Comparison of ENCODE assay signal across 9 cellular contexts in genomic region chr10:17348111-17349008, GRCh38.
A peak's percentile ranks its signal among the peaks of the same experiment; 100 is the strongest.
DNase-seq lines count a peak whose midpoint lies in the region; ATAC-seq and TF ChIP-seq lines count a peak whose summit lies in the region.
"Had no signal": no experiment of that assay in that cellular context is flagged by ENCODE, and none has a peak within 500 bp of the region (broad histone marks: within the 10 kb centered on the region; RNA-seq: fewer than 3 reads in every experiment).

No MANE protein-coding gene starts in this region.

- ATAC-seq in thoracic aorta (ENCODE audit: insufficient number of reproducible peaks, low FRiP score, low read depth) (peak; percentile 43), GM18505 (IDR thresholded peaks at IDR 0.05; ENCODE audit: unreplicated experiment) (no peak), GM21360 (IDR thresholded peaks at IDR 0.05; ENCODE audit: unreplicated experiment) (no peak)

- no peaks in the 10 kb centered on the region for H3K27me3 ChIP-seq in hepatocyte
- H3K27me3 ChIP-seq in thoracic aorta (replicated peaks; ENCODE audit: insufficient read depth) = no peaks in the 10 kb centered on the region
- H3K27me3 ChIP-seq in colonic mucosa = no peaks in the 10 kb centered on the region

- intact Hi-C loops in colonic mucosa (cut with DNase I) = no loop called here

- H3K4me1 ChIP-seq in hepatocyte (ENCODE audit: insufficient read depth) = peaks cover 11% of the 10 kb centered on the region
- H3K4me1 ChIP-seq in thoracic aorta (ENCODE audit: control insufficient read depth in 1 of 2, low read depth in 2 of 2) = no peaks in the 10 kb centered on the region
- no peaks in the 10 kb centered on the region for H3K4me1 ChIP-seq in colonic mucosa
- H3K4me1 ChIP-seq: parathyroid adenoma had no signal

- H3K4me3 ChIP-seq in hepatocyte = no peak overlapping the region
- peak overlapping the region; percentile 59 for H3K4me3 ChIP-seq in thoracic aorta
- H3K4me3 ChIP-seq in colonic mucosa = no peak overlapping the region

- no peaks in the 10 kb centered on the region for H4K20me1 ChIP-seq in hepatocyte (ENCODE audit: insufficient read depth, poor library complexity, severe bottlenecking)

- H3K27ac ChIP-seq in hepatocyte = no peak overlapping the region
- no peak overlapping the region for H3K27ac ChIP-seq in thoracic aorta
- no peak overlapping the region for H3K27ac ChIP-seq in colonic mucosa
- H3K27ac ChIP-seq: parathyroid adenoma had no signal

- H3K4me2 ChIP-seq in hepatocyte = peak overlapping the region; percentile 67

- DNase-seq in HT-29 (ENCODE audit: low spot score) = peak; percentile 87
- DNase-seq in amniotic stem cell (lab: John Stamatoyannopoulos, UW) = peak; percentile 83
- peak; percentile 17 for DNase-seq in hepatocyte (ENCODE audit: low spot score)
- DNase-seq in thoracic aorta (ENCODE audit: low spot score) = peak; percentile 11
- DNase-seq in Ammon's horn (ENCODE audit: low spot score) = no peak
- no peak for DNase-seq in colonic mucosa

- TF ChIP-seq CTCF in hepatocyte (IDR thresholded peaks at IDR 0.05; ENCODE audit: poor library complexity) = no peak
- no peak for TF ChIP-seq CTCF in thoracic aorta (IDR thresholded peaks at IDR 0.05)
- no peak for TF ChIP-seq CTCF in colonic mucosa (IDR thresholded peaks at IDR 0.05)

- H3K79me2 ChIP-seq in hepatocyte = no peaks in the 10 kb centered on the region
- H3K79me2 ChIP-seq: parathyroid adenoma had no signal

- TF ChIP-seq POLR2A in GM18505 (IDR thresholded peaks at IDR 0.05; ENCODE audit: borderline replicate concordance, extremely low read depth, insufficient read depth, insufficient read length) = no peak

- no peaks in the 10 kb centered on the region for H3K9me2 ChIP-seq in hepatocyte (replicated peaks; ENCODE audit: insufficient read depth)

- H3K9me3 ChIP-seq in hepatocyte (ENCODE audit: low read depth) (no peaks in the 10 kb centered on the region), thoracic aorta (no peaks in the 10 kb centered on the region), colonic mucosa (no peaks in the 10 kb centered on the region)

- WGBS in hepatocyte (ENCODE audit: low lambda C conversion rate, missing lambda C conversion rate) = 61% methylated on average over 20 of the region's 20 CpGs

- H3K36me3 ChIP-seq in hepatocyte (replicated peaks; ENCODE audit: insufficient read depth, low read depth) = no peaks in the 10 kb centered on the region
- H3K36me3 ChIP-seq in thoracic aorta = no peaks in the 10 kb centered on the region
- no peaks in the 10 kb centered on the region for H3K36me3 ChIP-seq in colonic mucosa

- H2AFZ ChIP-seq in hepatocyte = peak overlapping the region; percentile 43
- H2AFZ ChIP-seq: parathyroid adenoma had no signal

- no peak overlapping the region for H3K9ac ChIP-seq in colonic mucosa (ENCODE audit: low read depth in 2 of 2, low read length in 2 of 2)
- H3K9ac ChIP-seq: parathyroid adenoma had no signal

Comparison
In these comparisons a context has a peak if more than half of its experiments do, and no peak if none do; other contexts are left out.
1. DNase-seq: peak in HT-29 (single experiment), amniotic stem cell (single experiment), hepatocyte (single experiment) and thoracic aorta (single experiment); none in Ammon's horn (single experiment) and colonic mucosa (single experiment).